Comparison of ENCODE assay signal across 1 cellular context in genomic region chr18:3604626-3605408, GRCh38.
A peak's percentile ranks its signal among the peaks of the same experiment; 100 is the strongest.
TF ChIP-seq lines count a peak whose summit lies in the region.

No MANE protein-coding gene starts in this region.

TF ChIP-seq in K562, 482 proteins besides CTCF, POLR2A, EP300 and RAD21 (continued from another document and continues in another):
- TF ChIP-seq E2F5 (CRISPR knock-in tag; IDR thresholded peaks at IDR 0.05): peak; percentile 69; the same call in 1 of the 2 replicates
- peak; percentile 81 for TF ChIP-seq MAFK (IDR thresholded peaks at IDR 0.05; ENCODE audit: low read length)
- no peak for TF ChIP-seq TCF7 (IDR thresholded peaks at IDR 0.05; ENCODE audit: borderline replicate concordance)
- TF ChIP-seq GABPA (tag; conservative IDR thresholded peaks at IDR 0.05; ENCODE audit: low read depth): no peak
- no peak for TF ChIP-seq NCOA6 (IDR thresholded peaks at IDR 0.05)
- 0 out of 2 replicates have a peak, but pooled peaks have one; percentile 29 for TF ChIP-seq ZC3H11A (IDR thresholded peaks at IDR 0.05; ENCODE audit: low read depth, low read length)
- 0 out of 2 replicates have a peak, but pooled peaks have one; percentile 1 for TF ChIP-seq ELF4 (CRISPR knock-in tag; IDR thresholded peaks at IDR 0.05)
- TF ChIP-seq ID3 (CRISPR knock-in tag; IDR thresholded peaks at IDR 0.05): no peak
- TF ChIP-seq ID3 (tag; IDR thresholded peaks at IDR 0.05): peak; percentile 88; the same call in 1 of the 2 replicates
- 0 out of 2 replicates have a peak, but pooled peaks have one; percentile 0 for TF ChIP-seq PYGO2 (tag; IDR thresholded peaks at IDR 0.05)
- no peak for TF ChIP-seq LCOR (CRISPR knock-in tag; IDR thresholded peaks at IDR 0.05)
- peak; percentile 46; the same call in 1 of the 2 replicates for TF ChIP-seq POLR2AphosphoS5 (IDR thresholded peaks at IDR 0.05; ENCODE audit: control insufficient read depth, insufficient read depth, low read depth, low read length)
- peak; percentile 20; the same call in 1 of the 2 replicates for TF ChIP-seq POLR2G (IDR thresholded peaks at IDR 0.05; ENCODE audit: low read depth, low read length)
- TF ChIP-seq ATF4 (CRISPR knock-in tag; IDR thresholded peaks at IDR 0.05): 0 out of 2 replicates have a peak, but pooled peaks have one; percentile 46
- TF ChIP-seq ETS1 (conservative IDR thresholded peaks at IDR 0.05; ENCODE audit: control insufficient read depth, low read depth, low read length): no peak
- peak; percentile 79 for TF ChIP-seq BACH1 (tag; IDR thresholded peaks at IDR 0.05)
- TF ChIP-seq ZNF224 (CRISPR knock-in tag; IDR thresholded peaks at IDR 0.05): no peak
- 0 out of 2 replicates have a peak, but pooled peaks have one; percentile 71 for TF ChIP-seq ERF (CRISPR knock-in tag; IDR thresholded peaks at IDR 0.05)
- TF ChIP-seq ZNF518B (CRISPR knock-in tag; IDR thresholded peaks at IDR 0.05): no peak
- 0 out of 2 replicates have a peak, but pooled peaks have one; percentile 3 for TF ChIP-seq SPI1 (IDR thresholded peaks at IDR 0.05; ENCODE audit: borderline replicate concordance, low read depth, low read length)
- TF ChIP-seq ZBTB9 (CRISPR knock-in tag; IDR thresholded peaks at IDR 0.05): peak; percentile 54
- peak; percentile 79 for TF ChIP-seq FOXJ2 (tag; IDR thresholded peaks at IDR 0.05)
- peak; percentile 31 for TF ChIP-seq TBP (optimal IDR thresholded peaks at IDR 0.05; ENCODE audit: low read depth, low read length)
- 0 out of 2 replicates have a peak, but pooled peaks have one; percentile 40 for TF ChIP-seq ZNF212 (CRISPR knock-in tag; IDR thresholded peaks at IDR 0.05)
- no peak for TF ChIP-seq CSDE1 (IDR thresholded peaks at IDR 0.05)
- peak; percentile 94 for TF ChIP-seq CEBPB (tag; IDR thresholded peaks at IDR 0.05)
- no peak for TF ChIP-seq SRSF7 (optimal IDR thresholded peaks at IDR 0.05; ENCODE audit: low read depth, low read length)
- peak; percentile 87 for TF ChIP-seq JUNB (CRISPR knock-in tag; conservative IDR thresholded peaks at IDR 0.05)
- TF ChIP-seq ZNF449 (CRISPR knock-in tag; IDR thresholded peaks at IDR 0.05): no peak
- TF ChIP-seq MEF2D (tag; conservative IDR thresholded peaks at IDR 0.05; ENCODE audit: low read depth): peak; percentile 22; the same call in 1 of the 2 replicates
- peak; percentile 21; the same call in 1 of the 2 replicates for TF ChIP-seq GMEB1 (CRISPR knock-in tag; IDR thresholded peaks at IDR 0.05)
- TF ChIP-seq CHCHD3 (CRISPR knock-in tag; IDR thresholded peaks at IDR 0.05): peak; percentile 35; the same call in 1 of the 2 replicates
- peak in 1 of 2 experiments; percentile 48; a peak in 2 of 4 replicates for TF ChIP-seq TBL1XR1 (IDR thresholded peaks at IDR 0.05; ENCODE audit: low read length in 2 of 2)
- TF ChIP-seq ZNF57 (CRISPR knock-in tag; IDR thresholded peaks at IDR 0.05): no peak
- TF ChIP-seq BRD4 (IDR thresholded peaks at IDR 0.05): peak; percentile 88; the same call in 1 of the 2 replicates
- peak; percentile 54; the same call in 1 of the 2 replicates for TF ChIP-seq CEBPG (CRISPR knock-in tag; IDR thresholded peaks at IDR 0.05)
- peak in 1 of 2 experiments; percentile 86; a peak in 2 of 4 replicates for TF ChIP-seq CEBPG (tag; conservative IDR thresholded peaks at IDR 0.05 in 1 of 2, IDR thresholded peaks at IDR 0.05 in 1 of 2)
- TF ChIP-seq RREB1 (CRISPR knock-in tag; IDR thresholded peaks at IDR 0.05): peak; percentile 53; the same call in 1 of the 2 replicates
- 0 out of 2 replicates have a peak, but pooled peaks have one; percentile 7 for TF ChIP-seq ZNF140 (CRISPR knock-in tag; IDR thresholded peaks at IDR 0.05)
- peak; percentile 49 for TF ChIP-seq DEAF1 (CRISPR knock-in tag; IDR thresholded peaks at IDR 0.05)
- peak; percentile 60; the same call in 1 of the 2 replicates for TF ChIP-seq KLF6 (CRISPR knock-in tag; IDR thresholded peaks at IDR 0.05; ENCODE audit: borderline replicate concordance)
